ENCODE assay signal across 11 cellular contexts in genomic region chr10:78035933-78036583, GRCh38. TPM values are rescaled to one million over a fixed set of nuclear protein-coding genes. Genes with fewer than 3 reads are reported as not detected.
A peak's percentile ranks its signal among the peaks of the same experiment; 100 is the strongest.
DNase-seq lines count a peak whose midpoint lies in the region; ATAC-seq, FAIRE-seq and TF ChIP-seq lines count a peak whose summit lies in the region.
"Had no signal": no experiment of that assay in that cellular context is flagged by ENCODE, and none has a peak within 500 bp of the region (broad histone marks: within the 10 kb centered on the region; RNA-seq: fewer than 3 reads in every experiment).

No MANE protein-coding gene starts in this region.

- H3K9me3 ChIP-seq in CD4-positive, CD25-positive, alpha-beta regulatory T cell (ENCODE audit: control insufficient read depth in 2 of 2, low read length in 2 of 2): no peaks in the 10 kb centered on the region
- no peaks in the 10 kb centered on the region for H3K9me3 ChIP-seq in small intestine (ENCODE audit: control insufficient read depth, low read depth)

- peak overlapping the region; percentile 98 for H3K4me3 ChIP-seq in CD4-positive, CD25-positive, alpha-beta regulatory T cell (ENCODE audit: low read depth, low read length)
- H3K4me3 ChIP-seq in small intestine (ENCODE audit: low read depth in 1 of 2, low read length in 2 of 2): no peak overlapping the region

- H3K36me3 Mint-ChIP-seq in CD4-positive, CD25-positive, alpha-beta regulatory T cell: peaks cover 40% of the 10 kb centered on the region
- peaks cover 62% of the 10 kb centered on the region for H3K36me3 Mint-ChIP-seq in HFFc6 (ENCODE audit: low read depth)
- peaks cover 37 to 53% of the 10 kb centered on the region in 2 donors for H3K36me3 Mint-ChIP-seq in activated naive CD4-positive, alpha-beta T cell treated with anti-CD3 and anti-CD28 coated beads, Interleukin-2, amount 50 U/mL, for 72 hours
- peaks cover 29% of the 10 kb centered on the region for H3K36me3 Mint-ChIP-seq in mesothelial cell of epicardium

- H3K27me3 Mint-ChIP-seq in CD4-positive, CD25-positive, alpha-beta regulatory T cell: peaks cover 4% of the 10 kb centered on the region
- H3K27me3 Mint-ChIP-seq in HFFc6 (ENCODE audit: insufficient read depth) (peaks cover 3% of the 10 kb centered on the region; the same call in 1 of the 2 replicates), mesothelial cell of epicardium (ENCODE audit: low read depth) (no peaks in the 10 kb centered on the region)

- ATAC-seq in CD4-positive, CD25-positive, alpha-beta regulatory T cell (ENCODE audit: low read depth in 2 of 2): no peak
- no peak for ATAC-seq in activated naive CD4-positive, alpha-beta T cell treated with anti-CD3 and anti-CD28 coated beads, Interleukin-2, amount 50 U/mL, for 72 hours
- ATAC-seq in GM19452 (IDR thresholded peaks at IDR 0.05; ENCODE audit: unreplicated experiment): no peak
- no peak for ATAC-seq in HG02885 (IDR thresholded peaks at IDR 0.05; ENCODE audit: poor library complexity, unreplicated experiment)

- no peak overlapping the region for H3K27ac ChIP-seq in CD4-positive, CD25-positive, alpha-beta regulatory T cell (ENCODE audit: insufficient read depth, low read length, poor library complexity, severe bottlenecking)
- H3K27ac ChIP-seq in small intestine (ENCODE audit: low read depth in 1 of 2, low read length in 1 of 2): no peak overlapping the region

- peaks cover 44% of the 10 kb centered on the region for H3K4me1 ChIP-seq in CD4-positive, CD25-positive, alpha-beta regulatory T cell (ENCODE audit: control insufficient read depth, insufficient read depth, low read length, poor library complexity, severe bottlenecking)
- peaks cover 3 to 11% of the 10 kb centered on the region in 2 donors for H3K4me1 ChIP-seq in small intestine (ENCODE audit: control insufficient read depth in 2 of 2, insufficient read depth in 1 of 2, low read depth in 1 of 2, low read length in 1 of 2)

- no peak for TF ChIP-seq CTCF in HFFc6 (IDR thresholded peaks at IDR 0.05)
- no peak for TF ChIP-seq CTCF in mesothelial cell of epicardium (IDR thresholded peaks at IDR 0.05; ENCODE audit: unreplicated experiment)

- peaks cover 35 to 64% (median 52%) of the 10 kb centered on the region in 4 donors for H3K4me1 Mint-ChIP-seq in CD4-positive, CD25-positive, alpha-beta regulatory T cell
- peaks cover 52% of the 10 kb centered on the region for H3K4me1 Mint-ChIP-seq in HFFc6 (ENCODE audit: low read depth)
- peaks cover 46% of the 10 kb centered on the region for H3K4me1 Mint-ChIP-seq in mesothelial cell of epicardium

- peak overlapping the region; percentile 60 to 78 (median 63) for H3K27ac Mint-ChIP-seq in CD4-positive, CD25-positive, alpha-beta regulatory T cell
- H3K27ac Mint-ChIP-seq in HFFc6 (no peak overlapping the region; the same call in none of the 2 replicates), mesothelial cell of epicardium (peak overlapping the region; percentile 45)
- peak overlapping the region; percentile 89 to 98 for H3K27ac Mint-ChIP-seq in activated naive CD4-positive, alpha-beta T cell treated with anti-CD3 and anti-CD28 coated beads, Interleukin-2, amount 50 U/mL, for 72 hours

- no peak for DNase-seq in CD4-positive, CD25-positive, alpha-beta regulatory T cell
- DNase-seq in HFFc6 (no peak), mesothelial cell of epicardium (ENCODE audit: low spot score in 2 of 2, unreplicated experiment in 2 of 2) (no peak), small intestine (no peak), KG1 (lab: John Stamatoyannopoulos, UW) (no peak)
- no peak for DNase-seq in activated naive CD4-positive, alpha-beta T cell treated with anti-CD3 and anti-CD28 coated beads, Interleukin-2, amount 50 U/mL, for 72 hours (ENCODE audit: low spot score in 2 of 2)
- DNase-seq: foreskin melanocyte; KBM-7; stimulated activated CD4-positive, alpha-beta T cell treated with anti-CD3 and anti-CD28 coated beads, Interleukin-4, amount 100 ng/mL, for 4 hours had no signal

- no peaks in the 10 kb centered on the region for H3K9me3 Mint-ChIP-seq in CD4-positive, CD25-positive, alpha-beta regulatory T cell
- H3K9me3 Mint-ChIP-seq in HFFc6: no peaks in the 10 kb centered on the region
- no peaks in the 10 kb centered on the region for H3K9me3 Mint-ChIP-seq in activated naive CD4-positive, alpha-beta T cell treated with anti-CD3 and anti-CD28 coated beads, Interleukin-2, amount 50 U/mL, for 72 hours
- H3K9me3 Mint-ChIP-seq in mesothelial cell of epicardium: no peaks in the 10 kb centered on the region

- H3K27me3 ChIP-seq in CD4-positive, CD25-positive, alpha-beta regulatory T cell (ENCODE audit: control insufficient read depth, insufficient read depth, low read length): no peaks in the 10 kb centered on the region
- H3K27me3 ChIP-seq in small intestine (ENCODE audit: control insufficient read depth in 2 of 2, insufficient read depth in 2 of 2, low read length in 2 of 2): no peaks in the 10 kb centered on the region

- H3K4me3 Mint-ChIP-seq in CD4-positive, CD25-positive, alpha-beta regulatory T cell: peak overlapping the region; percentile 92 to 96 (median 95)
- H3K4me3 Mint-ChIP-seq in HFFc6: peak overlapping the region; percentile 88
- peak overlapping the region; percentile 95 for H3K4me3 Mint-ChIP-seq in mesothelial cell of epicardium

- H3K36me3 ChIP-seq in CD4-positive, CD25-positive, alpha-beta regulatory T cell (ENCODE audit: control insufficient read depth, insufficient read depth, low read length): peaks cover 58% of the 10 kb centered on the region
- peaks cover 19 to 24% of the 10 kb centered on the region in 2 donors for H3K36me3 ChIP-seq in small intestine (ENCODE audit: control insufficient read depth in 2 of 2, insufficient read depth in 2 of 2, low read length in 2 of 2)

- 69 to 77% (median 73%) methylated on average over 9 of the region's 9 CpGs for WGBS in small intestine, 3 donors

- FAIRE-seq in small intestine (lab: Jason Lieb, UNC): no peak

RNA-seq across cellular contexts. Expression of gene RPS24, which starts 2.4 kb away (rescaled TPM):
- total RNA-seq in CD4-positive, CD25-positive, alpha-beta regulatory T cell: 1,300 TPM
- polyA plus RNA-seq in CD4-positive, CD25-positive, alpha-beta regulatory T cell: 1,000 to 10,000 TPM in 3 of 4 donors, 100 to 1,000 TPM in 1; 852 to 1,143 (median 1,078) TPM
- total RNA-seq in HFFc6 (2021; fragmentation: NEBNext Ultra II Directional; extraction: Animal tissue kit (Norgen Biotek cat#: 25700)): 1,000 to 10,000 TPM; 1,111 to 1,416 (median 1,288) TPM
- total RNA-seq in activated naive CD4-positive, alpha-beta T cell treated with anti-CD3 and anti-CD28 coated beads, Interleukin-2, amount 50 U/mL, for 72 hours: 1,000 to 10,000 TPM; 1,685 to 1,956 TPM
- total RNA-seq in mesothelial cell of epicardium: 1,414 to 1,482 TPM (median 1,481 TPM) in 3 replicates
- polyA plus RNA-seq in small intestine: 1,000 to 10,000 TPM; 3,318 to 7,694 (median 4,799) TPM

RNA-seq across cellular contexts. Expression of gene POLR3A, which starts 6.7 kb away (rescaled TPM):
- total RNA-seq in CD4-positive, CD25-positive, alpha-beta regulatory T cell: 15.1 TPM
- polyA plus RNA-seq in CD4-positive, CD25-positive, alpha-beta regulatory T cell: 1 to 10 TPM; 5.3 to 9.0 (median 6.0) TPM
- 10 to 100 TPM; 18.0 to 21.0 (median 19.8) TPM for total RNA-seq in HFFc6 (2021; fragmentation: NEBNext Ultra II Directional; extraction: Animal tissue kit (Norgen Biotek cat#: 25700))
- total RNA-seq in activated naive CD4-positive, alpha-beta T cell treated with anti-CD3 and anti-CD28 coated beads, Interleukin-2, amount 50 U/mL, for 72 hours: 10 to 100 TPM; 20.5 to 23.6 TPM
- 23.7 to 24.5 TPM (median 23.9 TPM) in 3 replicates for total RNA-seq in mesothelial cell of epicardium
- polyA plus RNA-seq in small intestine: 1 to 10 TPM; 4.3 to 6.5 (median 6.3) TPM
